Comparison of ENCODE assay signal across 1 cellular context in the genomic region with DNA sequence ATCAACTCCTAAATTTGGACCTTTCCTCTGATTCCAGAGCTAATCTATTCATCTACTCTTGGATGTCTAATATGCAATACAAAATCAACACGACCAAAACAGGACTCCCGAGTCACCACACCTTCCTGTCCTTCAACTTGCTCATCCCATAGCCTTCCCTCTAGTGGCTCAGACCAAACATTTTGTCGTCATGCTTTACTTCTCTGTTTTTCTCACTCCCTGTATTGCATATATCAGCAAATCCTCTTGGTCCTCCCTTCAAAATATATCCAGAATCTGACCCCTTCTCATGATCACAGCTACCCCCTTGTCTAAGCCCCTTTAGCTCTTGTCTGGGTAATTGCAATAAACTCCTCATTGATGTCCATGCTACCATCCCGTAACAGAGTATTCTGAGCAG.
TF ChIP-seq lines count a peak whose summit lies in the region.

No MANE protein-coding gene starts in this region.

TF ChIP-seq in GM23338, 12 proteins besides CTCF, POLR2A, EP300 and RAD21 (continued from another document):
- TF ChIP-seq ZNF114 (CRISPR knock-in tag; IDR thresholded peaks at IDR 0.05) (no peak), ZNF331 (CRISPR knock-in tag; IDR thresholded peaks at IDR 0.05; ENCODE audit: low read depth) (no peak), CREB1 (CRISPR knock-in tag; IDR thresholded peaks at IDR 0.05; ENCODE audit: low read depth) (no peak), EZH2 (IDR thresholded peaks at IDR 0.05; ENCODE audit: low read depth, unreplicated experiment) (no peak), POLR2AphosphoS5 (IDR thresholded peaks at IDR 0.05; ENCODE audit: low read depth) (no peak), NANOG (IDR thresholded peaks at IDR 0.05; ENCODE audit: borderline replicate concordance) (no peak)
- TF ChIP-seq, protein P1, sequence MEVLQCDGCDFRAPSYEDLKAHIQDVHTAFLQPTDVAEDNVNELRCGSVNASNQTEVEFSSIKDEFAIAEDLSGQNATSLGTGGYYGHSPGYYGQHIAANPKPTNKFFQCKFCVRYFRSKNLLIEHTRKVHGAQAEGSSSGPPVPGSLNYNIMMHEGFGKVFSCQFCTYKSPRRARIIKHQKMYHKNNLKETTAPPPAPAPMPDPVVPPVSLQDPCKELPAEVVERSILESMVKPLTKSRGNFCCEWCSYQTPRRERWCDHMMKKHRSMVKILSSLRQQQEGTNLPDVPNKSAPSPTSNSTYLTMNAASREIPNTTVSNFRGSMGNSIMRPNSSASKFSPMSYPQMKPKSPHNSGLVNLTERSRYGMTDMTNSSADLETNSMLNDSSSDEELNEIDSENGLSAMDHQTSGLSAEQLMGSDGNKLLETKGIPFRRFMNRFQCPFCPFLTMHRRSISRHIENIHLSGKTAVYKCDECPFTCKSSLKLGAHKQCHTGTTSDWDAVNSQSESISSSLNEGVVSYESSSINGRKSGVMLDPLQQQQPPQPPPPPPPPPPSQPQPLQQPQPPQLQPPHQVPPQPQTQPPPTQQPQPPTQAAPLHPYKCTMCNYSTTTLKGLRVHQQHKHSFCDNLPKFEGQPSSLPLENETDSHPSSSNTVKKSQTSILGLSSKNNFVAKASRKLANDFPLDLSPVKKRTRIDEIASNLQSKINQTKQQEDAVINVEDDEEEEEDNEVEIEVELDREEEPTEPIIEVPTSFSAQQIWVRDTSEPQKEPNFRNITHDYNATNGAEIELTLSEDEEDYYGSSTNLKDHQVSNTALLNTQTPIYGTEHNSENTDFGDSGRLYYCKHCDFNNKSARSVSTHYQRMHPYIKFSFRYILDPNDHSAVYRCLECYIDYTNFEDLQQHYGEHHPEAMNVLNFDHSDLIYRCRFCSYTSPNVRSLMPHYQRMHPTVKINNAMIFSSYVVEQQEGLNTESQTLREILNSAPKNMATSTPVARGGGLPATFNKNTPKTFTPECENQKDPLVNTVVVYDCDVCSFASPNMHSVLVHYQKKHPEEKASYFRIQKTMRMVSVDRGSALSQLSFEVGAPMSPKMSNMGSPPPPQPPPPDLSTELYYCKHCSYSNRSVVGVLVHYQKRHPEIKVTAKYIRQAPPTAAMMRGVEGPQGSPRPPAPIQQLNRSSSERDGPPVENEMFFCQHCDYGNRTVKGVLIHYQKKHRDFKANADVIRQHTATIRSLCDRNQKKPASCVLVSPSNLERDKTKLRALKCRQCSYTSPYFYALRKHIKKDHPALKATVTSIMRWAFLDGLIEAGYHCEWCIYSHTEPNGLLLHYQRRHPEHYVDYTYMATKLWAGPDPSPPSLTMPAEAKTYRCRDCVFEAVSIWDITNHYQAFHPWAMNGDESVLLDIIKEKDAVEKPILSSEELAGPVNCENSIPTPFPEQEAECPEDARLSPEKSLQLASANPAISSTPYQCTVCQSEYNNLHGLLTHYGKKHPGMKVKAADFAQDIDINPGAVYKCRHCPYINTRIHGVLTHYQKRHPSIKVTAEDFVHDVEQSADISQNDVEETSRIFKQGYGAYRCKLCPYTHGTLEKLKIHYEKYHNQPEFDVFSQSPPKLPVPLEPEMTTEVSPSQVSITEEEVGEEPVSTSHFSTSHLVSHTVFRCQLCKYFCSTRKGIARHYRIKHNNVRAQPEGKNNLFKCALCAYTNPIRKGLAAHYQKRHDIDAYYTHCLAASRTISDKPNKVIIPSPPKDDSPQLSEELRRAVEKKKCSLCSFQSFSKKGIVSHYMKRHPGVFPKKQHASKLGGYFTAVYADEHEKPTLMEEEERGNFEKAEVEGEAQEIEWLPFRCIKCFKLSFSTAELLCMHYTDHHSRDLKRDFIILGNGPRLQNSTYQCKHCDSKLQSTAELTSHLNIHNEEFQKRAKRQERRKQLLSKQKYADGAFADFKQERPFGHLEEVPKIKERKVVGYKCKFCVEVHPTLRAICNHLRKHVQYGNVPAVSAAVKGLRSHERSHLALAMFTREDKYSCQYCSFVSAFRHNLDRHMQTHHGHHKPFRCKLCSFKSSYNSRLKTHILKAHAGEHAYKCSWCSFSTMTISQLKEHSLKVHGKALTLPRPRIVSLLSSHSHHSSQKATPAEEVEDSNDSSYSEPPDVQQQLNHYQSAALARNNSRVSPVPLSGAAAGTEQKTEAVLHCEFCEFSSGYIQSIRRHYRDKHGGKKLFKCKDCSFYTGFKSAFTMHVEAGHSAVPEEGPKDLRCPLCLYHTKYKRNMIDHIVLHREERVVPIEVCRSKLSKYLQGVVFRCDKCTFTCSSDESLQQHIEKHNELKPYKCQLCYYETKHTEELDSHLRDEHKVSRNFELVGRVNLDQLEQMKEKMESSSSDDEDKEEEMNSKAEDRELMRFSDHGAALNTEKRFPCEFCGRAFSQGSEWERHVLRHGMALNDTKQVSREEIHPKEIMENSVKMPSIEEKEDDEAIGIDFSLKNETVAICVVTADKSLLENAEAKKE (CRISPR knock-in tag; IDR thresholded peaks at IDR 0.05) = no peak
